Comparison of ENCODE assay signal across 1 cellular context in genomic region chr17:48351916-48352332, GRCh38.
TF ChIP-seq lines count a peak whose summit lies in the region.

No MANE protein-coding gene starts in this region.

TF ChIP-seq in GM23338, 12 proteins besides CTCF, POLR2A, EP300 and RAD21 (continued from another document):
- no peak for TF ChIP-seq ZNF462 (CRISPR knock-in tag; IDR thresholded peaks at IDR 0.05)
- TF ChIP-seq JUNB (IDR thresholded peaks at IDR 0.05; ENCODE audit: unreplicated experiment) = no peak
- no peak for TF ChIP-seq NANOG (IDR thresholded peaks at IDR 0.05; ENCODE audit: borderline replicate concordance)
- no peak for TF ChIP-seq STAT1 (IDR thresholded peaks at IDR 0.05; ENCODE audit: unreplicated experiment)
